9 cellular contexts compared by ENCODE assay signal in the genomic region with DNA sequence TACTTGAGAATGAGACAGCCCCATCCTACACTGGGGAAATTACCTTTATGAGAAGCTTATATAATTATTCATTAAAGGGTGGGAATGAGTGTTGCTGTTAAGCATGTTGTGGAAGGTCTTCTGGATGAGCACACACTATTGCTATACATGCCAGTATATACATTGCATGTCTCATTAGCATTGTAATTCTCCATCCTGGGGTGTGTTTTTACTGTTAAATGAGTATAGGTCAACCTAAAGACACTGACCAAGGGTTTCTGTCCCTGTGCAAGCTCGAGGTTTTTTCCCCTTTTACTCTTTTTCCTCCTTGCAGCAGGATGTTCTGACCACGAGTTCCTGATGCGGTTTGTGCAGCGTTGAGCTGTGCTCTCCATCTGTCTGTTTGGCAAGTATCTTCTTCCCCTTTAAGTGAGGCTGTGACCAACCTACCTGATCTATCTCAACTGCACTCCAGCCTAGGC. TPM values are rescaled to one million over a fixed set of nuclear protein-coding genes. Genes with fewer than 3 reads are reported as not detected.
DNase-seq lines count a peak whose midpoint lies in the region; ATAC-seq, FAIRE-seq and TF ChIP-seq lines count a peak whose summit lies in the region.
"Had no signal": no experiment of that assay in that cellular context is flagged by ENCODE, and none has a peak within 500 bp of the region (broad histone marks: within the 10 kb centered on the region; RNA-seq: fewer than 3 reads in every experiment).

No MANE protein-coding gene starts in this region.

- H3K36me3 ChIP-seq in CD4-positive, CD25-positive, alpha-beta regulatory T cell (ENCODE audit: control insufficient read depth, insufficient read depth, low read length): peaks cover 4% of the 10 kb centered on the region

- TF ChIP-seq CTCF in MCF 10A (IDR thresholded peaks at IDR 0.05; ENCODE audit: unreplicated experiment): no peak

- no TSS peak for BruUV-seq in MCF 10A (replicated peaks; lab: Mats Ljungman, UMichigan)

- ATAC-seq in CD4-positive, CD25-positive, alpha-beta regulatory T cell (ENCODE audit: low read depth in 2 of 2): peak; percentile 50 to 58
- ATAC-seq in HG03565 (IDR thresholded peaks at IDR 0.05; ENCODE audit: unreplicated experiment): peak; percentile 62

- peaks cover 4% of the 10 kb centered on the region for H3K36me3 Mint-ChIP-seq in CD4-positive, CD25-positive, alpha-beta regulatory T cell
- peaks cover 17% of the 10 kb centered on the region for H3K36me3 Mint-ChIP-seq in activated T-helper 2 cell treated with anti-CD3 and anti-CD28 coated beads, Interferon-gamma antibody, Interleukin-2, Interleukin-4, amounts not matched to agents 10 μg/mL and 5 μg/mL and 100 μg/mL, durations not matched to agents 14 hours and 24 hours and 36 hours (ENCODE audit: low read depth)
- peaks cover 6% of the 10 kb centered on the region for H3K36me3 Mint-ChIP-seq in MCF 10A (ENCODE audit: insufficient read depth, unreplicated experiment)

- intact Hi-C loops in activated T-helper 2 cell treated with anti-CD3 and anti-CD28 coated beads, Interferon-gamma antibody, Interleukin-2, Interleukin-4, amounts not matched to agents 10 μg/mL and 5 μg/mL and 100 μg/mL, durations not matched to agents 14 hours and 24 hours and 36 hours (cut with micrococcal nuclease): loop anchor here (2.0 kb wide), 1 partner anchor 16 kb away; a partner anchor contains a TSS
- intact Hi-C loops in MCF 10A (cut with micrococcal nuclease): no loop called here

- POLR2A ChIA-PET in MCF 10A (lab: Yijun Ruan, JAX): interaction anchor here (0.8 to 1.3 kb wide), 4 partner anchors 8 to 60 kb away, joined by 3 to 6 read pairs (median 4); a partner anchor contains a TSS

- no peaks in the 10 kb centered on the region for H3K27me3 ChIP-seq in CD4-positive, CD25-positive, alpha-beta regulatory T cell (ENCODE audit: control insufficient read depth, insufficient read depth, low read length)

- CTCF ChIA-PET in MCF 10A (lab: Yijun Ruan, JAX): interaction anchor here (0.8 to 1.4 kb wide), 5 partner anchors 18 to 60 kb away, joined by 3 to 4 read pairs (median 3); no protein-coding TSS in a partner anchor

- no peaks in the 10 kb centered on the region for H3K9me3 Mint-ChIP-seq in CD4-positive, CD25-positive, alpha-beta regulatory T cell
- no peaks in the 10 kb centered on the region for H3K9me3 Mint-ChIP-seq in activated T-helper 2 cell treated with anti-CD3 and anti-CD28 coated beads, Interferon-gamma antibody, Interleukin-2, Interleukin-4, amounts not matched to agents 10 μg/mL and 5 μg/mL and 100 μg/mL, durations not matched to agents 14 hours and 24 hours and 36 hours
- H3K9me3 Mint-ChIP-seq in MCF 10A (ENCODE audit: unreplicated experiment): no peaks in the 10 kb centered on the region

- FAIRE-seq in GM19239 (lab: Jason Lieb, UNC): peak; percentile 82

- peaks cover 10 to 19% (median 15%) of the 10 kb centered on the region in 4 donors for H3K4me1 Mint-ChIP-seq in CD4-positive, CD25-positive, alpha-beta regulatory T cell
- peaks cover 23% of the 10 kb centered on the region for H3K4me1 Mint-ChIP-seq in activated T-helper 2 cell treated with anti-CD3 and anti-CD28 coated beads, Interferon-gamma antibody, Interleukin-2, Interleukin-4, amounts not matched to agents 10 μg/mL and 5 μg/mL and 100 μg/mL, durations not matched to agents 14 hours and 24 hours and 36 hours (ENCODE audit: low read depth)
- H3K4me1 Mint-ChIP-seq in MCF 10A (ENCODE audit: insufficient read depth, unreplicated experiment): no peaks in the 10 kb centered on the region

- peak overlapping the region; percentile 62 for H3K4me3 ChIP-seq in CD4-positive, CD25-positive, alpha-beta regulatory T cell (ENCODE audit: low read depth, low read length)

- H3K27ac Mint-ChIP-seq in CD4-positive, CD25-positive, alpha-beta regulatory T cell: peak overlapping the region; percentile 21 to 70 (median 50)
- peak overlapping the region; percentile 63 for H3K27ac Mint-ChIP-seq in activated T-helper 2 cell treated with anti-CD3 and anti-CD28 coated beads, Interferon-gamma antibody, Interleukin-2, Interleukin-4, amounts not matched to agents 10 μg/mL and 5 μg/mL and 100 μg/mL, durations not matched to agents 14 hours and 24 hours and 36 hours
- no peak overlapping the region for H3K27ac Mint-ChIP-seq in MCF 10A (ENCODE audit: low read depth, unreplicated experiment)

- no peak overlapping the region for H3K27ac ChIP-seq in CD4-positive, CD25-positive, alpha-beta regulatory T cell (ENCODE audit: insufficient read depth, low read length, poor library complexity, severe bottlenecking)

- H3K9me3 ChIP-seq in CD4-positive, CD25-positive, alpha-beta regulatory T cell (ENCODE audit: control insufficient read depth in 2 of 2, low read length in 2 of 2): no peaks in the 10 kb centered on the region

- H3K27me3 Mint-ChIP-seq in CD4-positive, CD25-positive, alpha-beta regulatory T cell: no peaks in the 10 kb centered on the region
- H3K27me3 Mint-ChIP-seq in activated T-helper 2 cell treated with anti-CD3 and anti-CD28 coated beads, Interferon-gamma antibody, Interleukin-2, Interleukin-4, amounts not matched to agents 10 μg/mL and 5 μg/mL and 100 μg/mL, durations not matched to agents 14 hours and 24 hours and 36 hours (ENCODE audit: low read depth): no peaks in the 10 kb centered on the region
- no peaks in the 10 kb centered on the region for H3K27me3 Mint-ChIP-seq in MCF 10A (ENCODE audit: insufficient read depth, unreplicated experiment)

- peak in 1 of 3 donors; percentile 51 for DNase-seq in CD4-positive, CD25-positive, alpha-beta regulatory T cell
- DNase-seq in GM19239 (ENCODE audit: insufficient read length, low spot score) (peak; percentile 47), NCI-H748 treated with DMSO at 0.1 percent for 48 hours (lab: John Stamatoyannopoulos, UW) (no peak), DMS114 treated with DMSO at 0.1 percent for 48 hours (lab: John Stamatoyannopoulos, UW; ENCODE audit: unreplicated experiment) (no peak), MCF 10A (ENCODE audit: unreplicated experiment) (no peak), NCI-H1417 (lab: John Stamatoyannopoulos, UW) (no peak)
- peak; percentile 23 for DNase-seq in activated T-helper 2 cell treated with anti-CD3 and anti-CD28 coated beads, Interferon-gamma antibody, Interleukin-2, Interleukin-4, amounts not matched to agents 10 μg/mL and 5 μg/mL and 100 μg/mL, durations not matched to agents 14 hours and 24 hours and 36 hours (ENCODE audit: low spot score)
- DNase-seq: mammary epithelial cell had no signal

- peaks cover 12% of the 10 kb centered on the region for H3K4me1 ChIP-seq in CD4-positive, CD25-positive, alpha-beta regulatory T cell (ENCODE audit: control insufficient read depth, insufficient read depth, low read length, poor library complexity, severe bottlenecking)

- H3K4me3 Mint-ChIP-seq in CD4-positive, CD25-positive, alpha-beta regulatory T cell: peak overlapping the region in 3 of 4 donors; percentile 59 to 75 (median 62)
- H3K4me3 Mint-ChIP-seq in activated T-helper 2 cell treated with anti-CD3 and anti-CD28 coated beads, Interferon-gamma antibody, Interleukin-2, Interleukin-4, amounts not matched to agents 10 μg/mL and 5 μg/mL and 100 μg/mL, durations not matched to agents 14 hours and 24 hours and 36 hours (ENCODE audit: low read depth): no peak overlapping the region
- no peak overlapping the region for H3K4me3 Mint-ChIP-seq in MCF 10A (ENCODE audit: unreplicated experiment)

RNA-seq across cellular contexts. Expression of a gene that starts 7.2 kb away (rescaled TPM):
- 40.2 TPM for total RNA-seq in CD4-positive, CD25-positive, alpha-beta regulatory T cell
- 10 to 100 TPM; 25.0 to 36.3 (median 32.4) TPM for polyA plus RNA-seq in CD4-positive, CD25-positive, alpha-beta regulatory T cell
- 75.2 and 79.4 TPM in 2 replicates for total RNA-seq in activated T-helper 2 cell treated with anti-CD3 and anti-CD28 coated beads, Interferon-gamma antibody, Interleukin-2, Interleukin-4, amounts not matched to agents 10 μg/mL and 5 μg/mL and 100 μg/mL, durations not matched to agents 14 hours and 24 hours and 36 hours
- total RNA-seq in MCF 10A (2022): 53.8 and 61.6 TPM in 2 replicates

RNA-seq across cellular contexts. Expression of a gene that starts 15.9 kb away (rescaled TPM):
- total RNA-seq in CD4-positive, CD25-positive, alpha-beta regulatory T cell: 10.5 TPM
- polyA plus RNA-seq in CD4-positive, CD25-positive, alpha-beta regulatory T cell: 1 to 10 TPM; 3.3 to 6.1 (median 4.4) TPM
- total RNA-seq in activated T-helper 2 cell treated with anti-CD3 and anti-CD28 coated beads, Interferon-gamma antibody, Interleukin-2, Interleukin-4, amounts not matched to agents 10 μg/mL and 5 μg/mL and 100 μg/mL, durations not matched to agents 14 hours and 24 hours and 36 hours: 48.1 and 49.9 TPM in 2 replicates
- total RNA-seq in MCF 10A (2022): 35.2 and 47.4 TPM in 2 replicates

RNA-seq across cellular contexts. Expression of a gene that starts 40.4 kb away (rescaled TPM):
- 0.22 TPM for total RNA-seq in CD4-positive, CD25-positive, alpha-beta regulatory T cell
- under 1 TPM; 0.10 to 0.54 (median 0.21) TPM for polyA plus RNA-seq in CD4-positive, CD25-positive, alpha-beta regulatory T cell
- total RNA-seq in activated T-helper 2 cell treated with anti-CD3 and anti-CD28 coated beads, Interferon-gamma antibody, Interleukin-2, Interleukin-4, amounts not matched to agents 10 μg/mL and 5 μg/mL and 100 μg/mL, durations not matched to agents 14 hours and 24 hours and 36 hours: 0.05 and 0.39 TPM in 2 replicates
- 1.8 and 2.1 TPM in 2 replicates for total RNA-seq in MCF 10A (2022)

RNA-seq across cellular contexts. Expression of a gene that starts 42.3 kb away (rescaled TPM):
- total RNA-seq in CD4-positive, CD25-positive, alpha-beta regulatory T cell: 32.9 TPM
- 1 to 10 TPM; 1.3 to 1.6 (median 1.5) TPM for polyA plus RNA-seq in CD4-positive, CD25-positive, alpha-beta regulatory T cell
- 26.5 and 26.7 TPM in 2 replicates for total RNA-seq in activated T-helper 2 cell treated with anti-CD3 and anti-CD28 coated beads, Interferon-gamma antibody, Interleukin-2, Interleukin-4, amounts not matched to agents 10 μg/mL and 5 μg/mL and 100 μg/mL, durations not matched to agents 14 hours and 24 hours and 36 hours
- total RNA-seq in MCF 10A (2022): 14.9 and 15.1 TPM in 2 replicates

RNA-seq across cellular contexts. Expression of a gene that starts 47.6 kb away (rescaled TPM):
- not detected for total RNA-seq in CD4-positive, CD25-positive, alpha-beta regulatory T cell
- not detected for polyA plus RNA-seq in CD4-positive, CD25-positive, alpha-beta regulatory T cell
- total RNA-seq in activated T-helper 2 cell treated with anti-CD3 and anti-CD28 coated beads, Interferon-gamma antibody, Interleukin-2, Interleukin-4, amounts not matched to agents 10 μg/mL and 5 μg/mL and 100 μg/mL, durations not matched to agents 14 hours and 24 hours and 36 hours: not detected in 2 replicates
- total RNA-seq in MCF 10A (2022): not detected in 2 replicates
- total RNA-seq: mammary epithelial cell had no signal
- polyA plus RNA-seq: mammary epithelial cell had no signal

Comparison
In these comparisons a context has a peak if more than half of its experiments do, and no peak if none do; other contexts are left out.
1. DNase-seq: peak in GM19239 (single experiment) and activated T-helper 2 cell treated with anti-CD3 and anti-CD28 coated beads, Interferon-gamma antibody, Interleukin-2, Interleukin-4, amounts not matched to agents 10 μg/mL and 5 μg/mL and 100 μg/mL, durations not matched to agents 14 hours and 24 hours and 36 hours (single experiment); none in NCI-H748 treated with DMSO at 0.1 percent for 48 hours (single experiment), DMS114 treated with DMSO at 0.1 percent for 48 hours (single experiment), MCF 10A (single experiment) and NCI-H1417 (0 of 3).
2. H3K4me3 Mint-ChIP-seq: peak in CD4-positive, CD25-positive, alpha-beta regulatory T cell (3 of 4); none in activated T-helper 2 cell treated with anti-CD3 and anti-CD28 coated beads, Interferon-gamma antibody, Interleukin-2, Interleukin-4, amounts not matched to agents 10 μg/mL and 5 μg/mL and 100 μg/mL, durations not matched to agents 14 hours and 24 hours and 36 hours (single experiment) and MCF 10A (single experiment).